3 cellular contexts compared by ENCODE assay signal in the genomic region with DNA sequence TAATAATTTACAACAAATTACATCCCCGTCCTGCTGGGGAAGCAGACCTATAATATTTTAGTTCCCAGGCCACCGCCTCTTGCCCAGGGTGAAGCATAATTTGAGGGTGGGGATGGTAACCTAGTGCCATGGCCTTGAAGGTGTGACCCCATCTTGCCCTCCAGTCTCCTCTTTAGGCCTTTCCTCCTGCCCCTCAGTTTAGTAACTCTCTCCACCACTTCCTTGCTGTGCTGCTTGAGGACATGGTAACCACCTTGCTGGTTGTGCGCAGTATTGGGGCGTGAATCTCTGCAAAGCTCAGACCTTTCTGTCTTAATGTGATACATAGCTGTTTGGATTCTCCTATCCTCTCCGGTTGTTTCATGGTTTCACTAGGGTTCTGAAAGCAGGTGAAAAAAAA.
TF ChIP-seq lines count a peak whose summit lies in the region.

No MANE protein-coding gene starts in this region.

TF ChIP-seq in SK-N-SH, 30 proteins besides CTCF, POLR2A, EP300 and RAD21:
- TF ChIP-seq, protein P1, sequence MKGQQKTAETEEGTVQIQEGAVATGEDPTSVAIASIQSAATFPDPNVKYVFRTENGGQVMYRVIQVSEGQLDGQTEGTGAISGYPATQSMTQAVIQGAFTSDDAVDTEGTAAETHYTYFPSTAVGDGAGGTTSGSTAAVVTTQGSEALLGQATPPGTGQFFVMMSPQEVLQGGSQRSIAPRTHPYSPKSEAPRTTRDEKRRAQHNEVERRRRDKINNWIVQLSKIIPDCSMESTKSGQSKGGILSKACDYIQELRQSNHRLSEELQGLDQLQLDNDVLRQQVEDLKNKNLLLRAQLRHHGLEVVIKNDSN (IDR thresholded peaks at IDR 0.05; ENCODE audit: borderline replicate concordance, low read depth), result no peak
- TF ChIP-seq SMC3 (IDR thresholded peaks at IDR 0.05; ENCODE audit: low read depth, low read length) (no peak), EZH2phosphoT487 (IDR thresholded peaks at IDR 0.05; ENCODE audit: borderline replicate concordance, low read depth) (no peak), NFIC (IDR thresholded peaks at IDR 0.05; ENCODE audit: borderline replicate concordance) (no peak), TAF1 (IDR thresholded peaks at IDR 0.05; ENCODE audit: borderline replicate concordance, low read depth, low read length) (no peak)
- TF ChIP-seq, protein P2, sequence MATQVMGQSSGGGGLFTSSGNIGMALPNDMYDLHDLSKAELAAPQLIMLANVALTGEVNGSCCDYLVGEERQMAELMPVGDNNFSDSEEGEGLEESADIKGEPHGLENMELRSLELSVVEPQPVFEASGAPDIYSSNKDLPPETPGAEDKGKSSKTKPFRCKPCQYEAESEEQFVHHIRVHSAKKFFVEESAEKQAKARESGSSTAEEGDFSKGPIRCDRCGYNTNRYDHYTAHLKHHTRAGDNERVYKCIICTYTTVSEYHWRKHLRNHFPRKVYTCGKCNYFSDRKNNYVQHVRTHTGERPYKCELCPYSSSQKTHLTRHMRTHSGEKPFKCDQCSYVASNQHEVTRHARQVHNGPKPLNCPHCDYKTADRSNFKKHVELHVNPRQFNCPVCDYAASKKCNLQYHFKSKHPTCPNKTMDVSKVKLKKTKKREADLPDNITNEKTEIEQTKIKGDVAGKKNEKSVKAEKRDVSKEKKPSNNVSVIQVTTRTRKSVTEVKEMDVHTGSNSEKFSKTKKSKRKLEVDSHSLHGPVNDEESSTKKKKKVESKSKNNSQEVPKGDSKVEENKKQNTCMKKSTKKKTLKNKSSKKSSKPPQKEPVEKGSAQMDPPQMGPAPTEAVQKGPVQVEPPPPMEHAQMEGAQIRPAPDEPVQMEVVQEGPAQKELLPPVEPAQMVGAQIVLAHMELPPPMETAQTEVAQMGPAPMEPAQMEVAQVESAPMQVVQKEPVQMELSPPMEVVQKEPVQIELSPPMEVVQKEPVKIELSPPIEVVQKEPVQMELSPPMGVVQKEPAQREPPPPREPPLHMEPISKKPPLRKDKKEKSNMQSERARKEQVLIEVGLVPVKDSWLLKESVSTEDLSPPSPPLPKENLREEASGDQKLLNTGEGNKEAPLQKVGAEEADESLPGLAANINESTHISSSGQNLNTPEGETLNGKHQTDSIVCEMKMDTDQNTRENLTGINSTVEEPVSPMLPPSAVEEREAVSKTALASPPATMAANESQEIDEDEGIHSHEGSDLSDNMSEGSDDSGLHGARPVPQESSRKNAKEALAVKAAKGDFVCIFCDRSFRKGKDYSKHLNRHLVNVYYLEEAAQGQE (IDR thresholded peaks at IDR 0.05; ENCODE audit: low read depth, low read length), result no peak

TF ChIP-seq in SK-N-SH treated with all-trans-retinoic acid at 6 μM for 48 hours, 23 proteins besides CTCF, POLR2A, EP300 and RAD21:
- no peak for TF ChIP-seq SNAI2 (CRISPR knock-in tag; IDR thresholded peaks at IDR 0.05)
- TF ChIP-seq, protein P3, sequence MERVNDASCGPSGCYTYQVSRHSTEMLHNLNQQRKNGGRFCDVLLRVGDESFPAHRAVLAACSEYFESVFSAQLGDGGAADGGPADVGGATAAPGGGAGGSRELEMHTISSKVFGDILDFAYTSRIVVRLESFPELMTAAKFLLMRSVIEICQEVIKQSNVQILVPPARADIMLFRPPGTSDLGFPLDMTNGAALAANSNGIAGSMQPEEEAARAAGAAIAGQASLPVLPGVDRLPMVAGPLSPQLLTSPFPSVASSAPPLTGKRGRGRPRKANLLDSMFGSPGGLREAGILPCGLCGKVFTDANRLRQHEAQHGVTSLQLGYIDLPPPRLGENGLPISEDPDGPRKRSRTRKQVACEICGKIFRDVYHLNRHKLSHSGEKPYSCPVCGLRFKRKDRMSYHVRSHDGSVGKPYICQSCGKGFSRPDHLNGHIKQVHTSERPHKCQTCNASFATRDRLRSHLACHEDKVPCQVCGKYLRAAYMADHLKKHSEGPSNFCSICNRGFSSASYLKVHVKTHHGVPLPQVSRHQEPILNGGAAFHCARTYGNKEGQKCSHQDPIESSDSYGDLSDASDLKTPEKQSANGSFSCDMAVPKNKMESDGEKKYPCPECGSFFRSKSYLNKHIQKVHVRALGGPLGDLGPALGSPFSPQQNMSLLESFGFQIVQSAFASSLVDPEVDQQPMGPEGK (CRISPR knock-in tag; IDR thresholded peaks at IDR 0.05; ENCODE audit: borderline replicate concordance), result no peak
- TF ChIP-seq CSDC2 (CRISPR knock-in tag; IDR thresholded peaks at IDR 0.05), result no peak
- no peak for TF ChIP-seq GLIS3 (CRISPR knock-in tag; IDR thresholded peaks at IDR 0.05)
- TF ChIP-seq OSR1 (CRISPR knock-in tag; IDR thresholded peaks at IDR 0.05), result no peak
- TF ChIP-seq, protein P4, sequence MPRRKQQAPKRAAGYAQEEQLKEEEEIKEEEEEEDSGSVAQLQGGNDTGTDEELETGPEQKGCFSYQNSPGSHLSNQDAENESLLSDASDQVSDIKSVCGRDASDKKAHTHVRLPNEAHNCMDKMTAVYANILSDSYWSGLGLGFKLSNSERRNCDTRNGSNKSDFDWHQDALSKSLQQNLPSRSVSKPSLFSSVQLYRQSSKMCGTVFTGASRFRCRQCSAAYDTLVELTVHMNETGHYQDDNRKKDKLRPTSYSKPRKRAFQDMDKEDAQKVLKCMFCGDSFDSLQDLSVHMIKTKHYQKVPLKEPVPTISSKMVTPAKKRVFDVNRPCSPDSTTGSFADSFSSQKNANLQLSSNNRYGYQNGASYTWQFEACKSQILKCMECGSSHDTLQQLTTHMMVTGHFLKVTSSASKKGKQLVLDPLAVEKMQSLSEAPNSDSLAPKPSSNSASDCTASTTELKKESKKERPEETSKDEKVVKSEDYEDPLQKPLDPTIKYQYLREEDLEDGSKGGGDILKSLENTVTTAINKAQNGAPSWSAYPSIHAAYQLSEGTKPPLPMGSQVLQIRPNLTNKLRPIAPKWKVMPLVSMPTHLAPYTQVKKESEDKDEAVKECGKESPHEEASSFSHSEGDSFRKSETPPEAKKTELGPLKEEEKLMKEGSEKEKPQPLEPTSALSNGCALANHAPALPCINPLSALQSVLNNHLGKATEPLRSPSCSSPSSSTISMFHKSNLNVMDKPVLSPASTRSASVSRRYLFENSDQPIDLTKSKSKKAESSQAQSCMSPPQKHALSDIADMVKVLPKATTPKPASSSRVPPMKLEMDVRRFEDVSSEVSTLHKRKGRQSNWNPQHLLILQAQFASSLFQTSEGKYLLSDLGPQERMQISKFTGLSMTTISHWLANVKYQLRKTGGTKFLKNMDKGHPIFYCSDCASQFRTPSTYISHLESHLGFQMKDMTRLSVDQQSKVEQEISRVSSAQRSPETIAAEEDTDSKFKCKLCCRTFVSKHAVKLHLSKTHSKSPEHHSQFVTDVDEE (CRISPR knock-in tag; IDR thresholded peaks at IDR 0.05), result no peak
- no peak for TF ChIP-seq ZFP30 (CRISPR knock-in tag; IDR thresholded peaks at IDR 0.05)
- TF ChIP-seq ESRRG (CRISPR knock-in tag; IDR thresholded peaks at IDR 0.05), result no peak
- no peak for TF ChIP-seq ZNF70 (CRISPR knock-in tag; IDR thresholded peaks at IDR 0.05)

TF ChIP-seq in WTC11, 78 proteins besides CTCF, POLR2A, EP300 and RAD21:
- TF ChIP-seq, protein P5, sequence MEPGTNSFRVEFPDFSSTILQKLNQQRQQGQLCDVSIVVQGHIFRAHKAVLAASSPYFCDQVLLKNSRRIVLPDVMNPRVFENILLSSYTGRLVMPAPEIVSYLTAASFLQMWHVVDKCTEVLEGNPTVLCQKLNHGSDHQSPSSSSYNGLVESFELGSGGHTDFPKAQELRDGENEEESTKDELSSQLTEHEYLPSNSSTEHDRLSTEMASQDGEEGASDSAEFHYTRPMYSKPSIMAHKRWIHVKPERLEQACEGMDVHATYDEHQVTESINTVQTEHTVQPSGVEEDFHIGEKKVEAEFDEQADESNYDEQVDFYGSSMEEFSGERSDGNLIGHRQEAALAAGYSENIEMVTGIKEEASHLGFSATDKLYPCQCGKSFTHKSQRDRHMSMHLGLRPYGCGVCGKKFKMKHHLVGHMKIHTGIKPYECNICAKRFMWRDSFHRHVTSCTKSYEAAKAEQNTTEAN (CRISPR knock-in tag; IDR thresholded peaks at IDR 0.05), result no peak
- TF ChIP-seq ZNF263 (CRISPR knock-in tag; IDR thresholded peaks at IDR 0.05; ENCODE audit: low read depth) (no peak), TEAD4 (CRISPR knock-in tag; IDR thresholded peaks at IDR 0.05) (no peak), FOXJ3 (CRISPR knock-in tag; IDR thresholded peaks at IDR 0.05; ENCODE audit: borderline replicate concordance) (no peak), KAT7 (CRISPR knock-in tag; IDR thresholded peaks at IDR 0.05; ENCODE audit: borderline replicate concordance) (no peak), GRHL2 (CRISPR knock-in tag; IDR thresholded peaks at IDR 0.05; ENCODE audit: insufficient replicate concordance, severe bottlenecking) (no peak), ATF1 (CRISPR knock-in tag; IDR thresholded peaks at IDR 0.05) (no peak), ZNF671 (CRISPR knock-in tag; IDR thresholded peaks at IDR 0.05) (no peak), ESRRA (CRISPR knock-in tag; IDR thresholded peaks at IDR 0.05; ENCODE audit: borderline replicate concordance) (no peak), CREM (CRISPR knock-in tag; IDR thresholded peaks at IDR 0.05) (no peak), PRRX2 (CRISPR knock-in tag; IDR thresholded peaks at IDR 0.05) (no peak), ZNF138 (CRISPR knock-in tag; conservative IDR thresholded peaks at IDR 0.05) (no peak)
- TF ChIP-seq, protein P6, sequence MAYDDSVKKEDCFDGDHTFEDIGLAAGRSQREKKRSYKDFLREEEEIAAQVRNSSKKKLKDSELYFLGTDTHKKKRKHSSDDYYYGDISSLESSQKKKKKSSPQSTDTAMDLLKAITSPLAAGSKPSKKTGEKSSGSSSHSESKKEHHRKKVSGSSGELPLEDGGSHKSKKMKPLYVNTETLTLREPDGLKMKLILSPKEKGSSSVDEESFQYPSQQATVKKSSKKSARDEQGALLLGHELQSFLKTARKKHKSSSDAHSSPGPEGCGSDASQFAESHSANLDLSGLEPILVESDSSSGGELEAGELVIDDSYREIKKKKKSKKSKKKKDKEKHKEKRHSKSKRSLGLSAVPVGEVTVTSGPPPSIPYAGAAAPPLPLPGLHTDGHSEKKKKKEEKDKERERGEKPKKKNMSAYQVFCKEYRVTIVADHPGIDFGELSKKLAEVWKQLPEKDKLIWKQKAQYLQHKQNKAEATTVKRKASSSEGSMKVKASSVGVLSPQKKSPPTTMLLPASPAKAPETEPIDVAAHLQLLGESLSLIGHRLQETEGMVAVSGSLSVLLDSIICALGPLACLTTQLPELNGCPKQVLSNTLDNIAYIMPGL (CRISPR knock-in tag; IDR thresholded peaks at IDR 0.05), result no peak
- TF ChIP-seq, protein P7, sequence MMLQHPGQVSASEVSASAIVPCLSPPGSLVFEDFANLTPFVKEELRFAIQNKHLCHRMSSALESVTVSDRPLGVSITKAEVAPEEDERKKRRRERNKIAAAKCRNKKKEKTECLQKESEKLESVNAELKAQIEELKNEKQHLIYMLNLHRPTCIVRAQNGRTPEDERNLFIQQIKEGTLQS (CRISPR knock-in tag; conservative IDR thresholded peaks at IDR 0.05), result no peak
- TF ChIP-seq, protein P8, sequence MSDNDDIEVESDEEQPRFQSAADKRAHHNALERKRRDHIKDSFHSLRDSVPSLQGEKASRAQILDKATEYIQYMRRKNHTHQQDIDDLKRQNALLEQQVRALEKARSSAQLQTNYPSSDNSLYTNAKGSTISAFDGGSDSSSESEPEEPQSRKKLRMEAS (CRISPR knock-in tag; IDR thresholded peaks at IDR 0.05), result no peak
- TF ChIP-seq, protein P9, sequence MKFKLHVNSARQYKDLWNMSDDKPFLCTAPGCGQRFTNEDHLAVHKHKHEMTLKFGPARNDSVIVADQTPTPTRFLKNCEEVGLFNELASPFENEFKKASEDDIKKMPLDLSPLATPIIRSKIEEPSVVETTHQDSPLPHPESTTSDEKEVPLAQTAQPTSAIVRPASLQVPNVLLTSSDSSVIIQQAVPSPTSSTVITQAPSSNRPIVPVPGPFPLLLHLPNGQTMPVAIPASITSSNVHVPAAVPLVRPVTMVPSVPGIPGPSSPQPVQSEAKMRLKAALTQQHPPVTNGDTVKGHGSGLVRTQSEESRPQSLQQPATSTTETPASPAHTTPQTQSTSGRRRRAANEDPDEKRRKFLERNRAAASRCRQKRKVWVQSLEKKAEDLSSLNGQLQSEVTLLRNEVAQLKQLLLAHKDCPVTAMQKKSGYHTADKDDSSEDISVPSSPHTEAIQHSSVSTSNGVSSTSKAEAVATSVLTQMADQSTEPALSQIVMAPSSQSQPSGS (CRISPR knock-in tag; IDR thresholded peaks at IDR 0.05; ENCODE audit: borderline replicate concordance, low read depth), result no peak
